Comparison of ENCODE assay signal across 6 cellular contexts in genomic region chr20:52071136-52071535, GRCh38.
"Had no signal": no experiment of that assay in that cellular context is flagged by ENCODE, and none has a peak within 500 bp of the region (broad histone marks: within the 10 kb centered on the region; RNA-seq: fewer than 3 reads in every experiment).

No MANE protein-coding gene starts in this region.

- H3K27ac ChIP-seq: HL-60 had no signal

- H3K4me3 ChIP-seq: K562 had no signal

- FAIRE-seq: HTR-8/SVneo, K562 had no signal

- DNase-seq: IMR-90, KBM-7, KG1 had no signal

- ATAC-seq: K562 had no signal
